In genomic region chr3:120323761-120324160, GRCh38 we compare ENCODE assay signal across 9 cellular contexts. TPM values are rescaled to one million over a fixed set of nuclear protein-coding genes. Genes with fewer than 3 reads are reported as not detected.
DNase-seq lines count a peak whose midpoint lies in the region; ATAC-seq, FAIRE-seq and TF ChIP-seq lines count a peak whose summit lies in the region.
"Not testable (repeated sequence)": the region's sequence is repeated elsewhere in the genome, so short reads cannot be mapped to it uniquely, and the experiment has no call there.
"Had no signal": no experiment of that assay in that cellular context is flagged by ENCODE, and none has a peak within 500 bp of the region (broad histone marks: within the 10 kb centered on the region; RNA-seq: fewer than 3 reads in every experiment).

No MANE protein-coding gene starts in this region.

- not testable (repeated sequence) for FAIRE-seq in GM12878 (lab: Jason Lieb, UNC)

- not testable (repeated sequence) for TF ChIP-seq POLR2A in IMR-90 (IDR thresholded peaks at IDR 0.05; ENCODE audit: low read depth, low read length); GM12878 (IDR thresholded peaks at IDR 0.05; ENCODE audit: low read depth, low read length)

- peak; percentile 6 for DNase-seq in IMR-90
- peak; percentile 31 for DNase-seq in activated CD4-positive, alpha-beta T cell treated with anti-CD3 and anti-CD28 coated beads for 36 hours
- peak in 1 of 2 donors; percentile 17 for DNase-seq in activated T-cell treated with anti-CD3 and anti-CD28 coated beads, Interleukin-2, amount 50 U/mL, for 72 hours
- DNase-seq in GM12878 (ENCODE audit: low read depth, low spot score); osteoblast (ENCODE audit: insufficient read length, low spot score, missing footprints): not testable (repeated sequence)
- peak; percentile 38 for DNase-seq in fibroblast of mammary gland (ENCODE audit: low read depth)
- DNase-seq in stimulated activated naive B cell treated with anti-CD40 and anti-IgM and Interleukin-4, amounts not matched to agents 10 μg/mL and 1 μg/mL and 100 μg/mL, for 72 hours: peak; percentile 10

- peaks cover 44% of the 10 kb centered on the region for H3K36me3 Mint-ChIP-seq in activated CD4-positive, alpha-beta T cell treated with anti-CD3 and anti-CD28 coated beads for 36 hours (ENCODE audit: low read depth)
- H3K36me3 Mint-ChIP-seq in activated T-cell treated with anti-CD3 and anti-CD28 coated beads, Interleukin-2, amount 50 U/mL, for 72 hours (ENCODE audit: insufficient read depth in 2 of 2): peaks cover 8 to 19% of the 10 kb centered on the region in 2 donors
- peaks cover 30 to 49% of the 10 kb centered on the region in 2 donors for H3K36me3 Mint-ChIP-seq in stimulated activated naive B cell treated with anti-CD40 and anti-IgM and Interleukin-4, amounts not matched to agents 10 μg/mL and 1 μg/mL and 100 μg/mL, for 72 hours

- not testable (repeated sequence) for H3K4me1 Mint-ChIP-seq in activated CD4-positive, alpha-beta T cell treated with anti-CD3 and anti-CD28 coated beads for 36 hours; activated T-cell treated with anti-CD3 and anti-CD28 coated beads, Interleukin-2, amount 50 U/mL, for 72 hours (ENCODE audit: low read depth)
- peaks cover 9 to 12% of the 10 kb centered on the region in 2 donors for H3K4me1 Mint-ChIP-seq in stimulated activated naive B cell treated with anti-CD40 and anti-IgM and Interleukin-4, amounts not matched to agents 10 μg/mL and 1 μg/mL and 100 μg/mL, for 72 hours

- CTCF ChIA-PET in IMR-90 (lab: Yijun Ruan, JAX); activated CD4-positive, alpha-beta T cell treated with anti-CD3 and anti-CD28 coated beads for 36 hours (lab: Charles Lee); GM12878 (lab: Yijun Ruan, JAX): not testable (repeated sequence)

- H3K79me1 ChIP-seq in IMR-90 (ENCODE audit: low read depth in 1 of 2, low read length in 2 of 2): not testable (repeated sequence)

- in situ Hi-C loops in IMR-90 (cut with MboI; ENCODE audit: low sequenced_read_pairs); GM12878 (cut with MboI): not testable (repeated sequence)

- SMC1A ChIA-PET in GM12878 (lab: Charles Lee; ENCODE audit: uncharacterized antibody, unreplicated experiment): not testable (repeated sequence)

- H2AFZ ChIP-seq in ACC112 (ENCODE audit: low read length, unreplicated experiment); IMR-90 (replicated peaks; ENCODE audit: low read length, poor library complexity); GM12878 (ENCODE audit: control insufficient read depth, low read depth, low read length); osteoblast (ENCODE audit: low read length): not testable (repeated sequence)

- POLR2A ChIA-PET in IMR-90 (lab: Charles Lee; ENCODE audit: unreplicated experiment); activated CD4-positive, alpha-beta T cell treated with anti-CD3 and anti-CD28 coated beads for 36 hours (lab: Charles Lee); GM12878 (lab: Charles Lee): not testable (repeated sequence)

- H2BK15ac ChIP-seq in IMR-90 (ENCODE audit: low read depth, low read length): not testable (repeated sequence)

- TF ChIP-seq CTCF in IMR-90 (conservative IDR thresholded peaks at IDR 0.05; ENCODE audit: low read depth, low read length); GM12878 (IDR thresholded peaks at IDR 0.05 in 2 of 3, conservative IDR thresholded peaks at IDR 0.05 in 1 of 3; ENCODE audit: control insufficient read depth in 2 of 3, extremely low read depth in 1 of 3, insufficient read depth in 1 of 3, low read depth in 3 of 3, low read length in 3 of 3); fibroblast of mammary gland (conservative IDR thresholded peaks at IDR 0.05; ENCODE audit: control insufficient read depth, insufficient read depth, low read depth, low read length); osteoblast (IDR thresholded peaks at IDR 0.05; ENCODE audit: extremely low read depth, low read depth, low read length): not testable (repeated sequence)

- H3K27ac ChIP-seq in ACC112 (ENCODE audit: low read depth, low read length): peak overlapping the region; percentile 46
- not testable (repeated sequence) for H3K27ac ChIP-seq in IMR-90 (ENCODE audit: insufficient read depth, low read length); GM12878 (ENCODE audit: control insufficient read depth, insufficient read depth)
- peak overlapping the region; percentile 29 for H3K27ac ChIP-seq in osteoblast (ENCODE audit: low read depth, low read length)

- not testable (repeated sequence) for TF ChIP-seq RAD21 in IMR-90 (IDR thresholded peaks at IDR 0.05; ENCODE audit: low read length); GM12878 (IDR thresholded peaks at IDR 0.05; ENCODE audit: insufficient read depth, low read depth, low read length)

- H3K27me3 ChIP-seq in ACC112 (ENCODE audit: insufficient read depth, low read length); IMR-90 (ENCODE audit: control insufficient read depth, insufficient read depth, low read length); GM12878 (replicated peaks in 1 of 2; ENCODE audit: control insufficient read depth in 2 of 2, insufficient read depth in 2 of 2, low read length in 1 of 2); osteoblast (ENCODE audit: insufficient read depth, low read length): not testable (repeated sequence)

- H3K4me2 ChIP-seq in IMR-90 (ENCODE audit: low read depth, low read length); GM12878 (ENCODE audit: control insufficient read depth, insufficient read depth); osteoblast (ENCODE audit: insufficient read depth, low read length): not testable (repeated sequence)

- H4K20me1 ChIP-seq in IMR-90 (ENCODE audit: insufficient read depth, low read length); GM12878 (ENCODE audit: control insufficient read depth, insufficient read depth); osteoblast (ENCODE audit: insufficient read depth, low read length): not testable (repeated sequence)

- H3K56ac ChIP-seq in IMR-90 (ENCODE audit: extremely low read depth, insufficient read depth, low read length): not testable (repeated sequence)

- H3K4me3 Mint-ChIP-seq in activated CD4-positive, alpha-beta T cell treated with anti-CD3 and anti-CD28 coated beads for 36 hours; activated T-cell treated with anti-CD3 and anti-CD28 coated beads, Interleukin-2, amount 50 U/mL, for 72 hours; stimulated activated naive B cell treated with anti-CD40 and anti-IgM and Interleukin-4, amounts not matched to agents 10 μg/mL and 1 μg/mL and 100 μg/mL, for 72 hours: not testable (repeated sequence)

- not testable (repeated sequence) for H3K14ac ChIP-seq in IMR-90 (replicated peaks; ENCODE audit: low read depth, low read length)

- not testable (repeated sequence) for H3K9ac ChIP-seq in IMR-90 (ENCODE audit: low read depth, low read length); GM12878 (ENCODE audit: control insufficient read depth, insufficient read depth, low read length)

- not testable (repeated sequence) for H3K9me3 Mint-ChIP-seq in activated CD4-positive, alpha-beta T cell treated with anti-CD3 and anti-CD28 coated beads for 36 hours (ENCODE audit: low read depth); activated T-cell treated with anti-CD3 and anti-CD28 coated beads, Interleukin-2, amount 50 U/mL, for 72 hours
- peaks cover 3 to 12% of the 10 kb centered on the region in 2 donors for H3K9me3 Mint-ChIP-seq in stimulated activated naive B cell treated with anti-CD40 and anti-IgM and Interleukin-4, amounts not matched to agents 10 μg/mL and 1 μg/mL and 100 μg/mL, for 72 hours

- H3K36me3 ChIP-seq in ACC112 (ENCODE audit: insufficient read depth, low read length): peaks cover 18% of the 10 kb centered on the region
- not testable (repeated sequence) for H3K36me3 ChIP-seq in IMR-90 (ENCODE audit: control insufficient read depth, insufficient read depth, low read length); GM12878 (ENCODE audit: control insufficient read depth in 2 of 2, insufficient read depth in 2 of 2, low read length in 1 of 2); osteoblast (ENCODE audit: insufficient read depth, low read length)

- not testable (repeated sequence) for H4K5ac ChIP-seq in IMR-90 (ENCODE audit: low read depth, low read length)

- not testable (repeated sequence) for BruUV-seq in IMR-90 (replicated peaks; lab: Mats Ljungman, UMichigan); GM12878 (replicated peaks; lab: Mats Ljungman, UMichigan)

- not testable (repeated sequence) for H3K27me3 Mint-ChIP-seq in activated CD4-positive, alpha-beta T cell treated with anti-CD3 and anti-CD28 coated beads for 36 hours; activated T-cell treated with anti-CD3 and anti-CD28 coated beads, Interleukin-2, amount 50 U/mL, for 72 hours (ENCODE audit: low read depth); stimulated activated naive B cell treated with anti-CD40 and anti-IgM and Interleukin-4, amounts not matched to agents 10 μg/mL and 1 μg/mL and 100 μg/mL, for 72 hours

- not testable (repeated sequence) for H3K4ac ChIP-seq in IMR-90 (ENCODE audit: low read depth, low read length)

- dilution Hi-C loops in IMR-90 (cut with HindIII; ENCODE audit: low sequenced_read_pairs, unreplicated experiment): not testable (repeated sequence)

- H4K8ac ChIP-seq in IMR-90 (ENCODE audit: low read depth in 2 of 2, low read length in 2 of 2): not testable (repeated sequence)

- intact Hi-C loops in IMR-90 (cut with micrococcal nuclease); activated CD4-positive, alpha-beta T cell treated with anti-CD3 and anti-CD28 coated beads for 36 hours (cut with DNase I, micrococcal nuclease); GM12878 (cut with micrococcal nuclease; ENCODE audit: unreplicated experiment): not testable (repeated sequence)

- H3K79me2 ChIP-seq in ACC112 (ENCODE audit: control insufficient read depth, insufficient read depth, low read length, unreplicated experiment); GM12878 (ENCODE audit: control insufficient read depth, insufficient read depth, low read length); osteoblast (ENCODE audit: insufficient read depth, low read length): not testable (repeated sequence)

- H4K91ac ChIP-seq in IMR-90 (ENCODE audit: insufficient read depth, low read depth, low read length): not testable (repeated sequence)

- not testable (repeated sequence) for H2BK120ac ChIP-seq in IMR-90 (ENCODE audit: low read depth, low read length)

- TF ChIP-seq EP300 in GM12878 (IDR thresholded peaks at IDR 0.05; ENCODE audit: borderline replicate concordance in 1 of 2, control insufficient read depth in 1 of 2, low read depth in 2 of 2, low read length in 2 of 2): not testable (repeated sequence)

- H3K27ac Mint-ChIP-seq in activated CD4-positive, alpha-beta T cell treated with anti-CD3 and anti-CD28 coated beads for 36 hours: not testable (repeated sequence)
- H3K27ac Mint-ChIP-seq in activated T-cell treated with anti-CD3 and anti-CD28 coated beads, Interleukin-2, amount 50 U/mL, for 72 hours: peak overlapping the region; percentile 44
- H3K27ac Mint-ChIP-seq in stimulated activated naive B cell treated with anti-CD40 and anti-IgM and Interleukin-4, amounts not matched to agents 10 μg/mL and 1 μg/mL and 100 μg/mL, for 72 hours: peak overlapping the region; percentile 27

- not testable (repeated sequence) for H2BK5ac ChIP-seq in IMR-90 (ENCODE audit: low read depth, low read length, poor library complexity, severe bottlenecking)

- H3K9me3 ChIP-seq in IMR-90 (ENCODE audit: control insufficient read depth, insufficient read depth, low read length); GM12878 (replicated peaks; ENCODE audit: control insufficient read depth, insufficient read depth, low read length); osteoblast (ENCODE audit: low read depth, low read length): not testable (repeated sequence)

- H3K9me1 ChIP-seq in IMR-90 (ENCODE audit: insufficient read depth, low read length): not testable (repeated sequence)

- H3K4me3 ChIP-seq in ACC112 (ENCODE audit: low read depth, low read length); IMR-90 (ENCODE audit: insufficient read depth, low read depth, low read length); GM12878; fibroblast of mammary gland (ENCODE audit: control insufficient read depth, low read depth, low read length); osteoblast (ENCODE audit: insufficient read depth, low read length): not testable (repeated sequence)

- not testable (repeated sequence) for H2AK9ac ChIP-seq in IMR-90 (replicated peaks; ENCODE audit: low read depth, low read length, poor library complexity)

- H2BK20ac ChIP-seq in IMR-90 (ENCODE audit: low read depth, low read length): not testable (repeated sequence)

- WGBS in IMR-90 (ENCODE audit: extremely low coverage in 2 of 2, insufficient read length in 1 of 2), 2 experiments: no CpG with 5 or more reads among the region's 4 CpGs
- 35% methylated on average over 4 of the region's 4 CpGs for WGBS in GM12878 (ENCODE audit: insufficient coverage, insufficient replicate concordance, low lambda C conversion rate, missing lambda C conversion rate)

- H3K18ac ChIP-seq in IMR-90 (ENCODE audit: low read depth, low read length): not testable (repeated sequence)

- not testable (repeated sequence) for H3K23ac ChIP-seq in IMR-90 (ENCODE audit: low read depth, low read length)

- H3K4me1 ChIP-seq in ACC112 (ENCODE audit: control insufficient read depth, insufficient read depth, low read length, unreplicated experiment); IMR-90 (ENCODE audit: control insufficient read depth, insufficient read depth, low read length); GM12878 (ENCODE audit: control insufficient read depth, insufficient read depth, low read length); osteoblast (ENCODE audit: insufficient read depth, low read length): not testable (repeated sequence)

- ATAC-seq in IMR-90 (ENCODE audit: low read depth): not testable (repeated sequence)
- peak; percentile 63 for ATAC-seq in activated CD4-positive, alpha-beta T cell treated with anti-CD3 and anti-CD28 coated beads for 36 hours
- peak in 1 of 2 donors; percentile 32 for ATAC-seq in activated T-cell treated with anti-CD3 and anti-CD28 coated beads, Interleukin-2, amount 50 U/mL, for 72 hours (replicated peaks in 1 of 2)
- peak; percentile 41 for ATAC-seq in GM12878
- ATAC-seq in stimulated activated naive B cell treated with anti-CD40 and anti-IgM and Interleukin-4, amounts not matched to agents 10 μg/mL and 1 μg/mL and 100 μg/mL, for 72 hours (replicated peaks): peak; percentile 54 to 71

- not testable (repeated sequence) for H2AK5ac ChIP-seq in IMR-90 (ENCODE audit: low read depth, low read length)

- RAD21 ChIA-PET in GM12878 (lab: Charles Lee; ENCODE audit: unreplicated experiment): not testable (repeated sequence)

RNA-seq across cellular contexts. Expression of gene LRRC58, which starts 25.4 kb away (rescaled TPM):
- total RNA-seq in IMR-90 (2012; rRNA removed) (13.4 and 21.7 TPM in 2 replicates), GM12878 (2014; rRNA removed) (28.5 and 33.2 TPM in 2 replicates), GM12878 (2014; rRNA removed; fragmentation: Illumina TruSeq; extraction: Trizol) (28.0 and 29.5 TPM in 2 replicates), GM12878 (2021) (17.9 and 19.7 TPM in 2 replicates), osteoblast (49.8 and 49.9 TPM in 2 replicates)
- polyA plus RNA-seq in IMR-90 (2012; rRNA removed) (4.2 and 5.0 TPM in 2 replicates), GM12878 (2011; rRNA removed) (29.1 and 46.8 TPM in 2 replicates), GM12878 (2014; fragmentation: Illumina TruSeq; extraction: Trizol) (25.0 and 28.0 TPM in 2 replicates), GM12878 (2014; fragmentation: Nextera tagmentation; extraction: Ambion mirVana) (1 to 10 TPM; 7.7 to 8.0 TPM), GM12878 (2014; rRNA removed) (12.9 and 14.8 TPM in 2 replicates), GM12878 (2016; fragmentation: Nextera tagmentation; extraction: Ambion mirVana) (10 to 100 TPM; 17.7 to 17.9 TPM)
- 1.7 and 2.1 TPM in 2 replicates for polyA plus RNA-seq in IMR-90 (2012; cell fraction: cytosol; rRNA removed)
- polyA plus RNA-seq in IMR-90 (2012; cell fraction: nucleus; rRNA removed; ENCODE audit: low replicate concordance): 1.6 and 3.2 TPM in 2 replicates
- total RNA-seq in activated CD4-positive, alpha-beta T cell treated with anti-CD3 and anti-CD28 coated beads for 36 hours: 10 to 100 TPM; 20.7 to 22.2 TPM
- 10 to 100 TPM; 17.6 to 18.8 TPM for total RNA-seq in activated T-cell treated with anti-CD3 and anti-CD28 coated beads, Interleukin-2, amount 50 U/mL, for 72 hours
- 32.9 and 33.4 TPM in 2 replicates for total RNA-seq in GM12878 (2013; cell fraction: nucleolus; rRNA removed)
- 4.6 TPM for polyA plus RNA-seq in GM12878 (2011; ENCODE audit: low read depth)
- 12.1 and 12.6 TPM in 2 replicates for polyA plus RNA-seq in GM12878 (2011; cell fraction: cytosol; rRNA removed)
- 5.3 and 6.1 TPM in 2 replicates for polyA plus RNA-seq in GM12878 (2011; cell fraction: nucleus; rRNA removed)
- polyA plus RNA-seq in GM12878 (2012): 9.2 and 11.3 TPM in 2 replicates
- 25.7 and 34.4 TPM in 2 replicates for polyA minus RNA-seq in GM12878 (2011; rRNA and poly(A)+ RNA removed)
- 13.9 and 15.2 TPM in 2 replicates for polyA minus RNA-seq in GM12878 (2011; cell fraction: cytosol; rRNA and poly(A)+ RNA removed)
- polyA minus RNA-seq in GM12878 (2011; cell fraction: nucleus; rRNA and poly(A)+ RNA removed): 7.4 and 12.2 TPM in 2 replicates

RNA-seq across cellular contexts. Expression of gene GPR156, which starts 38.7 kb away (rescaled TPM):
- total RNA-seq in IMR-90 (2012; rRNA removed) (0.18 and 0.28 TPM in 2 replicates), GM12878 (2014; rRNA removed) (0.05 TPM in 1 of 2 replicates, not detected in the other), GM12878 (2014; rRNA removed; fragmentation: Illumina TruSeq; extraction: Trizol) (0.09 and 0.14 TPM in 2 replicates), GM12878 (2021) (0.08 TPM in 1 of 2 replicates, not detected in the other), osteoblast (0.88 and 1.4 TPM in 2 replicates)
- polyA plus RNA-seq in IMR-90 (2012; rRNA removed) (0.09 and 0.22 TPM in 2 replicates), GM12878 (2011; rRNA removed) (not detected in 2 replicates), GM12878 (2014; fragmentation: Illumina TruSeq; extraction: Trizol) (0.15 TPM in 1 of 2 replicates, not detected in the other), GM12878 (2014; fragmentation: Nextera tagmentation; extraction: Ambion mirVana) (not detected), GM12878 (2014; rRNA removed) (0.13 TPM in 1 of 2 replicates, not detected in the other), GM12878 (2016; fragmentation: Nextera tagmentation; extraction: Ambion mirVana) (not detected)
- polyA plus RNA-seq in IMR-90 (2012; cell fraction: cytosol; rRNA removed): 0.05 TPM in 2 replicates
- polyA plus RNA-seq in IMR-90 (2012; cell fraction: nucleus; rRNA removed; ENCODE audit: low replicate concordance): 0.13 and 0.76 TPM in 2 replicates
- total RNA-seq in activated CD4-positive, alpha-beta T cell treated with anti-CD3 and anti-CD28 coated beads for 36 hours: under 1 TPM in 1 of 2 experiments, not detected in 1; 0.11 TPM
- not detected for total RNA-seq in activated T-cell treated with anti-CD3 and anti-CD28 coated beads, Interleukin-2, amount 50 U/mL, for 72 hours
- 0.15 TPM in 1 of 2 replicates, not detected in the other for total RNA-seq in GM12878 (2013; cell fraction: nucleolus; rRNA removed)
- polyA plus RNA-seq in GM12878 (2011; ENCODE audit: low read depth): not detected
- polyA plus RNA-seq in GM12878 (2011; cell fraction: cytosol; rRNA removed): 0.03 and 0.04 TPM in 2 replicates
- 0.10 and 0.12 TPM in 2 replicates for polyA plus RNA-seq in GM12878 (2011; cell fraction: nucleus; rRNA removed)
- polyA plus RNA-seq in GM12878 (2012): not detected in 2 replicates
- 0.29 TPM in 1 of 2 replicates, not detected in the other for polyA minus RNA-seq in GM12878 (2011; rRNA and poly(A)+ RNA removed)
- not detected in 2 replicates for polyA minus RNA-seq in GM12878 (2011; cell fraction: cytosol; rRNA and poly(A)+ RNA removed)
- polyA minus RNA-seq in GM12878 (2011; cell fraction: nucleus; rRNA and poly(A)+ RNA removed): 0.12 TPM in 1 of 2 replicates, not detected in the other
- total RNA-seq: Peyer's patch had no signal
